1 cellular context compared by ENCODE assay signal in the genomic region with DNA sequence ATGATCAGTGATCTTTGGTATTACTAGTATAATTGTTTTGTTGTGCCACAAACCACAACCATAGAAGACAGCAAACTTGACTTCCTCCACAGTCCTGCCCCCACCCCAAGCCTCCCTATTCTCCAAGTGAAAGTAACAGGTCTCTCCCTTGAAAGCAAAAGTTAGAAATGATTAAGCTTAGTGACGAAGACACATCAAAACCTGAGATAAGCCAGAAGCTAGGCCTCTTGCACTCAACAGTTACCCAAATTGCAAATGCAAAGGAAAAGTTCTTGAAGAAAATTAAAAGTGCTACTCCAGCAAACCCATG.
TF ChIP-seq lines count a peak whose summit lies in the region.

No MANE protein-coding gene starts in this region.

TF ChIP-seq in GM12878, 131 proteins besides CTCF, POLR2A, EP300 and RAD21 (continued from another document and continues in another):
- TF ChIP-seq, protein P1, sequence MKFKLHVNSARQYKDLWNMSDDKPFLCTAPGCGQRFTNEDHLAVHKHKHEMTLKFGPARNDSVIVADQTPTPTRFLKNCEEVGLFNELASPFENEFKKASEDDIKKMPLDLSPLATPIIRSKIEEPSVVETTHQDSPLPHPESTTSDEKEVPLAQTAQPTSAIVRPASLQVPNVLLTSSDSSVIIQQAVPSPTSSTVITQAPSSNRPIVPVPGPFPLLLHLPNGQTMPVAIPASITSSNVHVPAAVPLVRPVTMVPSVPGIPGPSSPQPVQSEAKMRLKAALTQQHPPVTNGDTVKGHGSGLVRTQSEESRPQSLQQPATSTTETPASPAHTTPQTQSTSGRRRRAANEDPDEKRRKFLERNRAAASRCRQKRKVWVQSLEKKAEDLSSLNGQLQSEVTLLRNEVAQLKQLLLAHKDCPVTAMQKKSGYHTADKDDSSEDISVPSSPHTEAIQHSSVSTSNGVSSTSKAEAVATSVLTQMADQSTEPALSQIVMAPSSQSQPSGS (IDR thresholded peaks at IDR 0.05; ENCODE audit: low read length): peak; percentile 59
- TF ChIP-seq YY1 (IDR thresholded peaks at IDR 0.05; ENCODE audit: low read depth, low read length) (no peak), SIN3A (IDR thresholded peaks at IDR 0.05; ENCODE audit: low read depth, low read length) (no peak), NR2F1 (conservative IDR thresholded peaks at IDR 0.05) (no peak), SIX5 (IDR thresholded peaks at IDR 0.05; ENCODE audit: low read depth, low read length, severe bottlenecking) (peak; percentile 2), GABPA (IDR thresholded peaks at IDR 0.05; ENCODE audit: low read depth) (no peak), SUPT20H (IDR thresholded peaks at IDR 0.05; ENCODE audit: borderline replicate concordance, control insufficient read depth, low read depth, low read length) (no peak), EGR1 (IDR thresholded peaks at IDR 0.05; ENCODE audit: borderline replicate concordance in 1 of 2, low read depth in 2 of 2, low read length in 2 of 2) (no peak), BRCA1 (IDR thresholded peaks at IDR 0.05; ENCODE audit: low read depth, low read length) (no peak), IKZF2 (IDR thresholded peaks at IDR 0.05) (peak; percentile 70 to 75), PML (IDR thresholded peaks at IDR 0.05; ENCODE audit: low read length) (no peak), GATAD2B (conservative IDR thresholded peaks at IDR 0.05; ENCODE audit: low read depth) (no peak), KLF5 (IDR thresholded peaks at IDR 0.05; ENCODE audit: partially characterized antibody) (no peak), NFIC (IDR thresholded peaks at IDR 0.05; ENCODE audit: low read depth, low read length) (peak; percentile 66; the same call in 1 of the 2 replicates), NFYA (IDR thresholded peaks at IDR 0.05; ENCODE audit: borderline replicate concordance, low read depth, low read length) (no peak), FOXK2 (IDR thresholded peaks at IDR 0.05) (no peak), LARP7 (IDR thresholded peaks at IDR 0.05) (no peak), RUNX3 (IDR thresholded peaks at IDR 0.05; ENCODE audit: low read length) (peak; percentile 89), KDM1A (IDR thresholded peaks at IDR 0.05; ENCODE audit: borderline replicate concordance) (no peak), SUZ12 (IDR thresholded peaks at IDR 0.05; ENCODE audit: unreplicated experiment) (no peak), TBL1XR1 (IDR thresholded peaks at IDR 0.05; ENCODE audit: low read depth, low read length) (peak; percentile 62; the same call in 1 of the 2 replicates), MXI1 (IDR thresholded peaks at IDR 0.05; ENCODE audit: low read depth, low read length) (0 out of 2 replicates have a peak, but pooled peaks have one; percentile 24), JUNB (IDR thresholded peaks at IDR 0.05) (peak; percentile 74), ZNF217 (IDR thresholded peaks at IDR 0.05) (no peak), PAX5 (IDR thresholded peaks at IDR 0.05; ENCODE audit: borderline replicate concordance, low read depth, low read length) (peak; percentile 36; the same call in 1 of the 2 replicates), CHD4 (IDR thresholded peaks at IDR 0.05) (no peak), MYC (IDR thresholded peaks at IDR 0.05; ENCODE audit: insufficient read depth, insufficient read length, insufficient replicate concordance, low read length, severe bottlenecking) (no peak), MTA2 (IDR thresholded peaks at IDR 0.05; ENCODE audit: low read depth) (peak; percentile 72; the same call in 1 of the 2 replicates), ETV6 (conservative IDR thresholded peaks at IDR 0.05 in 1 of 2, IDR thresholded peaks at IDR 0.05 in 1 of 2; ENCODE audit: borderline replicate concordance in 1 of 2, low read depth in 1 of 2) (no peak), BHLHE40 (IDR thresholded peaks at IDR 0.05; ENCODE audit: borderline replicate concordance in 1 of 2, low read depth in 2 of 2, low read length in 1 of 2) (peak in 1 of 2 experiments; percentile 40; a peak in 2 of 4 replicates), CBFB (IDR thresholded peaks at IDR 0.05; ENCODE audit: low read depth) (0 out of 2 replicates have a peak, but pooled peaks have one; percentile 45), TARDBP (IDR thresholded peaks at IDR 0.05; ENCODE audit: borderline replicate concordance) (no peak), ZNF622 (IDR thresholded peaks at IDR 0.05) (no peak), STAT3 (IDR thresholded peaks at IDR 0.05; ENCODE audit: low read depth, low read length) (no peak), FOS (IDR thresholded peaks at IDR 0.05; ENCODE audit: borderline replicate concordance, extremely low read depth, insufficient read length) (no peak), TCF7 (IDR thresholded peaks at IDR 0.05; ENCODE audit: borderline replicate concordance) (no peak), JUND (IDR thresholded peaks at IDR 0.05; ENCODE audit: low read depth, low read length) (peak; percentile 36; the same call in 1 of the 2 replicates), ZSCAN29 (IDR thresholded peaks at IDR 0.05) (no peak), MTA3 (IDR thresholded peaks at IDR 0.05; ENCODE audit: borderline replicate concordance, low read length) (peak; percentile 69; the same call in 1 of the 2 replicates), HCFC1 (IDR thresholded peaks at IDR 0.05; ENCODE audit: low read length) (no peak), SRF (IDR thresholded peaks at IDR 0.05; ENCODE audit: low read depth in 2 of 2, low read length in 2 of 2) (no peak), BCL11A (IDR thresholded peaks at IDR 0.05; ENCODE audit: low read depth, low read length) (no peak; the same call in 1 of the 2 replicates), HDGF (IDR thresholded peaks at IDR 0.05) (no peak), RELA (IDR thresholded peaks at IDR 0.05; ENCODE audit: borderline replicate concordance, partially characterized antibody) (no peak), CBX5 (IDR thresholded peaks at IDR 0.05; ENCODE audit: low read depth) (no peak), ZNF24 (IDR thresholded peaks at IDR 0.05) (no peak), NR2C1 (IDR thresholded peaks at IDR 0.05) (no peak)
- TF ChIP-seq, protein P2, sequence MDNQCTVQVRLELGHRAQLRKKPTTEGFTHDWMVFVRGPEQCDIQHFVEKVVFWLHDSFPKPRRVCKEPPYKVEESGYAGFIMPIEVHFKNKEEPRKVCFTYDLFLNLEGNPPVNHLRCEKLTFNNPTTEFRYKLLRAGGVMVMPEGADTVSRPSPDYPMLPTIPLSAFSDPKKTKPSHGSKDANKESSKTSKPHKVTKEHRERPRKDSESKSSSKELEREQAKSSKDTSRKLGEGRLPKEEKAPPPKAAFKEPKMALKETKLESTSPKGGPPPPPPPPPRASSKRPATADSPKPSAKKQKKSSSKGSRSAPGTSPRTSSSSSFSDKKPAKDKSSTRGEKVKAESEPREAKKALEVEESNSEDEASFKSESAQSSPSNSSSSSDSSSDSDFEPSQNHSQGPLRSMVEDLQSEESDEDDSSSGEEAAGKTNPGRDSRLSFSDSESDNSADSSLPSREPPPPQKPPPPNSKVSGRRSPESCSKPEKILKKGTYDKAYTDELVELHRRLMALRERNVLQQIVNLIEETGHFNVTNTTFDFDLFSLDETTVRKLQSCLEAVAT (IDR thresholded peaks at IDR 0.05): peak; percentile 65; the same call in 1 of the 2 replicates
- TF ChIP-seq, protein P3, sequence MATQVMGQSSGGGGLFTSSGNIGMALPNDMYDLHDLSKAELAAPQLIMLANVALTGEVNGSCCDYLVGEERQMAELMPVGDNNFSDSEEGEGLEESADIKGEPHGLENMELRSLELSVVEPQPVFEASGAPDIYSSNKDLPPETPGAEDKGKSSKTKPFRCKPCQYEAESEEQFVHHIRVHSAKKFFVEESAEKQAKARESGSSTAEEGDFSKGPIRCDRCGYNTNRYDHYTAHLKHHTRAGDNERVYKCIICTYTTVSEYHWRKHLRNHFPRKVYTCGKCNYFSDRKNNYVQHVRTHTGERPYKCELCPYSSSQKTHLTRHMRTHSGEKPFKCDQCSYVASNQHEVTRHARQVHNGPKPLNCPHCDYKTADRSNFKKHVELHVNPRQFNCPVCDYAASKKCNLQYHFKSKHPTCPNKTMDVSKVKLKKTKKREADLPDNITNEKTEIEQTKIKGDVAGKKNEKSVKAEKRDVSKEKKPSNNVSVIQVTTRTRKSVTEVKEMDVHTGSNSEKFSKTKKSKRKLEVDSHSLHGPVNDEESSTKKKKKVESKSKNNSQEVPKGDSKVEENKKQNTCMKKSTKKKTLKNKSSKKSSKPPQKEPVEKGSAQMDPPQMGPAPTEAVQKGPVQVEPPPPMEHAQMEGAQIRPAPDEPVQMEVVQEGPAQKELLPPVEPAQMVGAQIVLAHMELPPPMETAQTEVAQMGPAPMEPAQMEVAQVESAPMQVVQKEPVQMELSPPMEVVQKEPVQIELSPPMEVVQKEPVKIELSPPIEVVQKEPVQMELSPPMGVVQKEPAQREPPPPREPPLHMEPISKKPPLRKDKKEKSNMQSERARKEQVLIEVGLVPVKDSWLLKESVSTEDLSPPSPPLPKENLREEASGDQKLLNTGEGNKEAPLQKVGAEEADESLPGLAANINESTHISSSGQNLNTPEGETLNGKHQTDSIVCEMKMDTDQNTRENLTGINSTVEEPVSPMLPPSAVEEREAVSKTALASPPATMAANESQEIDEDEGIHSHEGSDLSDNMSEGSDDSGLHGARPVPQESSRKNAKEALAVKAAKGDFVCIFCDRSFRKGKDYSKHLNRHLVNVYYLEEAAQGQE (IDR thresholded peaks at IDR 0.05; ENCODE audit: low read depth, low read length): no peak
- TF ChIP-seq, protein P4, sequence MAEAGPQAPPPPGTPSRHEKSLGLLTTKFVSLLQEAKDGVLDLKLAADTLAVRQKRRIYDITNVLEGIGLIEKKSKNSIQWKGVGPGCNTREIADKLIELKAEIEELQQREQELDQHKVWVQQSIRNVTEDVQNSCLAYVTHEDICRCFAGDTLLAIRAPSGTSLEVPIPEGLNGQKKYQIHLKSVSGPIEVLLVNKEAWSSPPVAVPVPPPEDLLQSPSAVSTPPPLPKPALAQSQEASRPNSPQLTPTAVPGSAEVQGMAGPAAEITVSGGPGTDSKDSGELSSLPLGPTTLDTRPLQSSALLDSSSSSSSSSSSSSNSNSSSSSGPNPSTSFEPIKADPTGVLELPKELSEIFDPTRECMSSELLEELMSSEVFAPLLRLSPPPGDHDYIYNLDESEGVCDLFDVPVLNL (IDR thresholded peaks at IDR 0.05; ENCODE audit: low read depth, low read length): no peak
- TF ChIP-seq, protein P5, sequence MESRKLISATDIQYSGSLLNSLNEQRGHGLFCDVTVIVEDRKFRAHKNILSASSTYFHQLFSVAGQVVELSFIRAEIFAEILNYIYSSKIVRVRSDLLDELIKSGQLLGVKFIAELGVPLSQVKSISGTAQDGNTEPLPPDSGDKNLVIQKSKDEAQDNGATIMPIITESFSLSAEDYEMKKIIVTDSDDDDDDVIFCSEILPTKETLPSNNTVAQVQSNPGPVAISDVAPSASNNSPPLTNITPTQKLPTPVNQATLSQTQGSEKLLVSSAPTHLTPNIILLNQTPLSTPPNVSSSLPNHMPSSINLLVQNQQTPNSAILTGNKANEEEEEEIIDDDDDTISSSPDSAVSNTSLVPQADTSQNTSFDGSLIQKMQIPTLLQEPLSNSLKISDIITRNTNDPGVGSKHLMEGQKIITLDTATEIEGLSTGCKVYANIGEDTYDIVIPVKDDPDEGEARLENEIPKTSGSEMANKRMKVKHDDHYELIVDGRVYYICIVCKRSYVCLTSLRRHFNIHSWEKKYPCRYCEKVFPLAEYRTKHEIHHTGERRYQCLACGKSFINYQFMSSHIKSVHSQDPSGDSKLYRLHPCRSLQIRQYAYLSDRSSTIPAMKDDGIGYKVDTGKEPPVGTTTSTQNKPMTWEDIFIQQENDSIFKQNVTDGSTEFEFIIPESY (IDR thresholded peaks at IDR 0.05): no peak
- TF ChIP-seq, protein P6, sequence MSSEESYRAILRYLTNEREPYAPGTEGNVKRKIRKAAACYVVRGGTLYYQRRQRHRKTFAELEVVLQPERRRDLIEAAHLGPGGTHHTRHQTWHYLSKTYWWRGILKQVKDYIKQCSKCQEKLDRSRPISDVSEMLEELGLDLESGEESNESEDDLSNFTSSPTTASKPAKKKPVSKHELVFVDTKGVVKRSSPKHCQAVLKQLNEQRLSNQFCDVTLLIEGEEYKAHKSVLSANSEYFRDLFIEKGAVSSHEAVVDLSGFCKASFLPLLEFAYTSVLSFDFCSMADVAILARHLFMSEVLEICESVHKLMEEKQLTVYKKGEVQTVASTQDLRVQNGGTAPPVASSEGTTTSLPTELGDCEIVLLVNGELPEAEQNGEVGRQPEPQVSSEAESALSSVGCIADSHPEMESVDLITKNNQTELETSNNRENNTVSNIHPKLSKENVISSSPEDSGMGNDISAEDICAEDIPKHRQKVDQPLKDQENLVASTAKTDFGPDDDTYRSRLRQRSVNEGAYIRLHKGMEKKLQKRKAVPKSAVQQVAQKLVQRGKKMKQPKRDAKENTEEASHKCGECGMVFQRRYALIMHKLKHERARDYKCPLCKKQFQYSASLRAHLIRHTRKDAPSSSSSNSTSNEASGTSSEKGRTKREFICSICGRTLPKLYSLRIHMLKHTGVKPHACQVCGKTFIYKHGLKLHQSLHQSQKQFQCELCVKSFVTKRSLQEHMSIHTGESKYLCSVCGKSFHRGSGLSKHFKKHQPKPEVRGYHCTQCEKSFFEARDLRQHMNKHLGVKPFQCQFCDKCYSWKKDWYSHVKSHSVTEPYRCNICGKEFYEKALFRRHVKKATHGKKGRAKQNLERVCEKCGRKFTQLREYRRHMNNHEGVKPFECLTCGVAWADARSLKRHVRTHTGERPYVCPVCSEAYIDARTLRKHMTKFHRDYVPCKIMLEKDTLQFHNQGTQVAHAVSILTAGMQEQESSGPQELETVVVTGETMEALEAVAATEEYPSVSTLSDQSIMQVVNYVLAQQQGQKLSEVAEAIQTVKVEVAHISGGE (CRISPR knock-in tag; IDR thresholded peaks at IDR 0.05): no peak
- TF ChIP-seq, protein P7, sequence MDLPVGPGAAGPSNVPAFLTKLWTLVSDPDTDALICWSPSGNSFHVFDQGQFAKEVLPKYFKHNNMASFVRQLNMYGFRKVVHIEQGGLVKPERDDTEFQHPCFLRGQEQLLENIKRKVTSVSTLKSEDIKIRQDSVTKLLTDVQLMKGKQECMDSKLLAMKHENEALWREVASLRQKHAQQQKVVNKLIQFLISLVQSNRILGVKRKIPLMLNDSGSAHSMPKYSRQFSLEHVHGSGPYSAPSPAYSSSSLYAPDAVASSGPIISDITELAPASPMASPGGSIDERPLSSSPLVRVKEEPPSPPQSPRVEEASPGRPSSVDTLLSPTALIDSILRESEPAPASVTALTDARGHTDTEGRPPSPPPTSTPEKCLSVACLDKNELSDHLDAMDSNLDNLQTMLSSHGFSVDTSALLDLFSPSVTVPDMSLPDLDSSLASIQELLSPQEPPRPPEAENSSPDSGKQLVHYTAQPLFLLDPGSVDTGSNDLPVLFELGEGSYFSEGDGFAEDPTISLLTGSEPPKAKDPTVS (IDR thresholded peaks at IDR 0.05; ENCODE audit: low read depth, low read length): no peak
- TF ChIP-seq, protein P8, sequence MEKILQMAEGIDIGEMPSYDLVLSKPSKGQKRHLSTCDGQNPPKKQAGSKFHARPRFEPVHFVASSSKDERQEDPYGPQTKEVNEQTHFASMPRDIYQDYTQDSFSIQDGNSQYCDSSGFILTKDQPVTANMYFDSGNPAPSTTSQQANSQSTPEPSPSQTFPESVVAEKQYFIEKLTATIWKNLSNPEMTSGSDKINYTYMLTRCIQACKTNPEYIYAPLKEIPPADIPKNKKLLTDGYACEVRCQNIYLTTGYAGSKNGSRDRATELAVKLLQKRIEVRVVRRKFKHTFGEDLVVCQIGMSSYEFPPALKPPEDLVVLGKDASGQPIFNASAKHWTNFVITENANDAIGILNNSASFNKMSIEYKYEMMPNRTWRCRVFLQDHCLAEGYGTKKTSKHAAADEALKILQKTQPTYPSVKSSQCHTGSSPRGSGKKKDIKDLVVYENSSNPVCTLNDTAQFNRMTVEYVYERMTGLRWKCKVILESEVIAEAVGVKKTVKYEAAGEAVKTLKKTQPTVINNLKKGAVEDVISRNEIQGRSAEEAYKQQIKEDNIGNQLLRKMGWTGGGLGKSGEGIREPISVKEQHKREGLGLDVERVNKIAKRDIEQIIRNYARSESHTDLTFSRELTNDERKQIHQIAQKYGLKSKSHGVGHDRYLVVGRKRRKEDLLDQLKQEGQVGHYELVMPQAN (conservative IDR thresholded peaks at IDR 0.05): no peak
